ENCODE assay signal across 23 cellular contexts in genomic region chr2:105896765-105897163, GRCh38.
DNase-seq lines count a peak whose midpoint lies in the region; ATAC-seq, FAIRE-seq and TF ChIP-seq lines count a peak whose summit lies in the region.
"Had no signal": no experiment of that assay in that cellular context is flagged by ENCODE, and none has a peak within 500 bp of the region (broad histone marks: within the 10 kb centered on the region; RNA-seq: fewer than 3 reads in every experiment).

No MANE protein-coding gene starts in this region.

- FAIRE-seq in K562 (lab: Jason Lieb, UNC): peak; percentile 19
- FAIRE-seq: small intestine had no signal

- H2AFZ ChIP-seq in HCT116 (ENCODE audit: low read depth, low read length, poor library complexity, severe bottlenecking): no peak overlapping the region
- H2AFZ ChIP-seq in K562 (ENCODE audit: low read depth, low read length): no peak overlapping the region

- H3K4me1 ChIP-seq in HCT116 (ENCODE audit: control insufficient read depth in 1 of 2, insufficient read depth in 2 of 2, low read length in 2 of 2) (no peaks in the 10 kb centered on the region), K562 (replicated peaks in 1 of 2; ENCODE audit: control insufficient read depth in 2 of 2, insufficient read depth in 2 of 2, low read length in 2 of 2) (peaks cover 0 to 6% of the 10 kb centered on the region in 2 experiments; a peak in 1 of 5 replicates)
- peaks cover 11 to 20% of the 10 kb centered on the region in 2 donors for H3K4me1 ChIP-seq in naive thymus-derived CD4-positive, alpha-beta T cell (ENCODE audit: control insufficient read depth in 2 of 2, insufficient read depth in 2 of 2, low read length in 2 of 2)
- H3K4me1 ChIP-seq: upper lobe of left lung had no signal

- no peak for TF ChIP-seq POLR2A in HCT116 (IDR thresholded peaks at IDR 0.05; ENCODE audit: borderline replicate concordance, extremely low read depth, insufficient read depth, insufficient read length)
- no peak for TF ChIP-seq POLR2A in K562 (conservative IDR thresholded peaks at IDR 0.05)

- POLR2A ChIA-PET in HCT116 (lab: Charles Lee) (no interaction called here), K562 (lab: Yijun Ruan, JAX) (interaction anchor here (0.7 kb wide), 1 partner anchor 20 kb away, joined by 3 read pairs; no protein-coding TSS in a partner anchor)
- POLR2A ChIA-PET in naive thymus-derived CD4-positive, alpha-beta T cell (lab: Charles Lee): interaction anchor here (0.7 to 1.8 kb wide), 2 partner anchors 10 to 11 kb away, joined by 4 to 8 read pairs; no protein-coding TSS in a partner anchor

- no peak overlapping the region for H3K4me3 ChIP-seq in HCT116 (replicated peaks in 1 of 2; ENCODE audit: low read depth in 1 of 2, low read length in 2 of 2)
- no peak overlapping the region for H3K4me3 ChIP-seq in K562
- no peak overlapping the region for H3K4me3 ChIP-seq in naive thymus-derived CD4-positive, alpha-beta T cell (ENCODE audit: low read length)
- H3K4me3 ChIP-seq: body of pancreas, psoas muscle, upper lobe of left lung had no signal

- H3K27ac ChIP-seq in HCT116 (ENCODE audit: low read depth, low read length): no peak overlapping the region
- no peak overlapping the region for H3K27ac ChIP-seq in K562 (ENCODE audit: extremely low read depth, low read depth, low read length)
- H3K27ac ChIP-seq in naive thymus-derived CD4-positive, alpha-beta T cell (ENCODE audit: low read depth, low read length): no peak overlapping the region
- H3K27ac ChIP-seq: body of pancreas, upper lobe of left lung had no signal

- no peaks in the 10 kb centered on the region for H3K9me2 ChIP-seq in HCT116 (ENCODE audit: insufficient read depth)

- DNase-seq in NCI-H82 (lab: John Stamatoyannopoulos, UW): peak; percentile 45
- no peak for DNase-seq in NCI-H82 treated with DMSO at 0.1 percent for 48 hours (lab: John Stamatoyannopoulos, UW; ENCODE audit: unreplicated experiment)
- DNase-seq in HCT116 (ENCODE audit: low read depth, low spot score): no peak
- peak in 2 of 4 experiments; percentile 28 to 30 for DNase-seq in K562 (ENCODE audit: extremely low read depth in 1 of 4, low spot score in 3 of 4)
- DNase-seq in naive thymus-derived CD4-positive, alpha-beta T cell: no peak
- DNase-seq in G401 (ENCODE audit: low spot score): no peak
- DNase-seq: activated CD4-positive, alpha-beta memory T cell treated with anti-CD3 and anti-CD28 coated beads, Interleukin-2, amount 10 ng/mL, durations not matched to agents 7 days and 5 days; activated naive CD8-positive, alpha-beta T cell treated with anti-CD3 and anti-CD28 coated beads, Interleukin-2, amount 10 ng/mL, durations not matched to agents 7 days and 5 days; activated T-cell treated with anti-CD3 and anti-CD28 coated beads, Interleukin-2, amount 50 U/mL, for 48 hours; body of pancreas; KG1; left cardiac atrium; NCI-H1092; NCI-H2107; NCI-H524 treated with DMSO at 0.1 percent for 48 hours; SIG-M5; small intestine; stimulated activated CD4-positive, alpha-beta T cell treated with anti-CD3 and anti-CD28 coated beads, Interleukin-2, amount 100 ng/mL, for 48 hours; upper lobe of left lung had no signal

- BruUV-seq in HCT116 (replicated peaks; lab: Mats Ljungman, UMichigan): no TSS peak
- no TSS peak for BruUV-seq in K562 (replicated peaks; lab: Mats Ljungman, UMichigan)

- intact Hi-C loops in HCT116 (cut with micrococcal nuclease) (no loop called here), K562 (cut with micrococcal nuclease) (no loop called here)
- intact Hi-C loops in naive thymus-derived CD4-positive, alpha-beta T cell (cut with micrococcal nuclease): loop anchor here in 1 of 2 donors (2.0 to 5.0 kb wide), 2 partner anchors 32 to 56 kb away; no protein-coding TSS in a partner anchor

- peak overlapping the region in 2 of 10 donors; percentile 13 to 52 for H3K4me3 Mint-ChIP-seq in naive thymus-derived CD4-positive, alpha-beta T cell
- H3K4me3 Mint-ChIP-seq: activated CD4-positive, alpha-beta memory T cell treated with anti-CD3 and anti-CD28 coated beads, Interleukin-2, amount 10 ng/mL, durations not matched to agents 7 days and 5 days; activated naive CD8-positive, alpha-beta T cell treated with anti-CD3 and anti-CD28 coated beads, Interleukin-2, amount 10 ng/mL, durations not matched to agents 7 days and 5 days; T-helper 1 cell treated with Interleukin-12 subunit alpha and Interleukin-12 subunit beta and Interleukin-4 antibody, amounts not matched to agents 30 μg/mL and 1 μg/mL, for 36 hours had no signal

- H3K9ac ChIP-seq in HCT116 (ENCODE audit: low read length) (no peak overlapping the region), K562 (ENCODE audit: insufficient read depth in 1 of 2, low read depth in 2 of 2, low read length in 2 of 2) (no peak overlapping the region)

- no peaks in the 10 kb centered on the region for H3K27me3 ChIP-seq in HCT116 (ENCODE audit: insufficient read depth, low read length)
- peaks cover 0 to 3% of the 10 kb centered on the region in 2 experiments; a peak in 1 of 5 replicates for H3K27me3 ChIP-seq in K562 (ENCODE audit: control insufficient read depth in 2 of 2, insufficient read depth in 2 of 2, low read length in 2 of 2)
- no peaks in the 10 kb centered on the region for H3K27me3 ChIP-seq in naive thymus-derived CD4-positive, alpha-beta T cell (ENCODE audit: control insufficient read depth in 2 of 2, insufficient read depth in 2 of 2, low read length in 2 of 2)
- H3K27me3 ChIP-seq: body of pancreas, upper lobe of left lung had no signal

- CTCF ChIA-PET in HCT116 (lab: Charles Lee) (no interaction called here), K562 (lab: Yijun Ruan, JAX; ENCODE audit: low intra/inter-chr PET ratio) (no interaction called here)
- CTCF ChIA-PET in naive thymus-derived CD4-positive, alpha-beta T cell (lab: Charles Lee): no interaction called here

- H3K4me1 Mint-ChIP-seq in naive thymus-derived CD4-positive, alpha-beta T cell: peaks cover 17 to 80% (median 60%) of the 10 kb centered on the region in 7 donors

- TF ChIP-seq EP300 in K562 (IDR thresholded peaks at IDR 0.05; ENCODE audit: low read length): no peak

- TF ChIP-seq CTCF in HCT116 (IDR thresholded peaks at IDR 0.05 in 2 of 3, conservative IDR thresholded peaks at IDR 0.05 in 1 of 3; ENCODE audit: borderline replicate concordance in 1 of 3, insufficient read depth in 1 of 3, low read depth in 2 of 3, low read length in 2 of 3) (peak; percentile 6 to 46 (median 41); a peak in 5 of 6 replicates), K562 (IDR thresholded peaks at IDR 0.05 in 2 of 3, conservative IDR thresholded peaks at IDR 0.05 in 1 of 3; ENCODE audit: insufficient read depth in 2 of 3, low read depth in 1 of 3, low read length in 3 of 3) (peak; percentile 36 to 52 (median 50))

- peaks cover 27 to 72% (median 64%) of the 10 kb centered on the region in 5 donors for H3K36me3 Mint-ChIP-seq in naive thymus-derived CD4-positive, alpha-beta T cell

- H3K9me1 ChIP-seq in K562 (ENCODE audit: control insufficient read depth, insufficient read depth, low read length): peaks cover 2% of the 10 kb centered on the region

- H3K79me2 ChIP-seq in HCT116 (ENCODE audit: insufficient read depth, low read length) (no peaks in the 10 kb centered on the region), K562 (ENCODE audit: control insufficient read depth, insufficient read depth, low read length) (no peaks in the 10 kb centered on the region)

- H3K9me3 ChIP-seq in HCT116 (ENCODE audit: control insufficient read depth in 1 of 2, insufficient read depth in 1 of 2, low read depth in 1 of 2, low read length in 2 of 2): no peaks in the 10 kb centered on the region
- no peaks in the 10 kb centered on the region for H3K9me3 ChIP-seq in K562 (replicated peaks; ENCODE audit: control insufficient read depth, insufficient read depth, low read depth, low read length)
- H3K9me3 ChIP-seq in naive thymus-derived CD4-positive, alpha-beta T cell (ENCODE audit: control insufficient read depth in 2 of 3, low read length in 3 of 3): peaks cover 0 to 11% (median 0%) of the 10 kb centered on the region in 3 experiments
- H3K9me3 ChIP-seq: body of pancreas, upper lobe of left lung had no signal

- peak overlapping the region in 7 of 9 donors; percentile 83 to 92 (median 88) for H3K27ac Mint-ChIP-seq in naive thymus-derived CD4-positive, alpha-beta T cell
- H3K27ac Mint-ChIP-seq: activated CD4-positive, alpha-beta memory T cell treated with anti-CD3 and anti-CD28 coated beads, Interleukin-2, amount 10 ng/mL, durations not matched to agents 7 days and 5 days; T-helper 1 cell treated with Interleukin-12 subunit alpha and Interleukin-12 subunit beta and Interleukin-4 antibody, amounts not matched to agents 30 μg/mL and 1 μg/mL, for 36 hours had no signal

- TF ChIP-seq RAD21 in HCT116 (IDR thresholded peaks at IDR 0.05; ENCODE audit: low read depth) (peak; percentile 40), K562 (CRISPR knock-in tag; conservative IDR thresholded peaks at IDR 0.05 in 1 of 2, IDR thresholded peaks at IDR 0.05 in 1 of 2) (peak in 1 of 2 experiments; percentile 35; a peak in 2 of 4 replicates)

- no peaks in the 10 kb centered on the region for H3K27me3 Mint-ChIP-seq in naive thymus-derived CD4-positive, alpha-beta T cell
- H3K27me3 Mint-ChIP-seq: activated CD4-positive, alpha-beta memory T cell treated with anti-CD3 and anti-CD28 coated beads, Interleukin-2, amount 10 ng/mL, durations not matched to agents 7 days and 5 days; activated naive CD8-positive, alpha-beta T cell treated with anti-CD3 and anti-CD28 coated beads, Interleukin-2, amount 10 ng/mL, durations not matched to agents 7 days and 5 days had no signal

- RAD21 ChIA-PET in HCT116 (lab: Charles Lee; ENCODE audit: low non-redundant PET in 1 of 2, low total read pairs in 2 of 2, uncharacterized antibody in 2 of 2, unreplicated experiment in 2 of 2): no interaction called here

- no peaks in the 10 kb centered on the region for H3K36me3 ChIP-seq in HCT116 (ENCODE audit: control insufficient read depth in 1 of 2, insufficient read depth in 2 of 2, low read length in 2 of 2)
- peaks cover 9% of the 10 kb centered on the region; the same call in 1 of the 3 replicates for H3K36me3 ChIP-seq in K562 (ENCODE audit: control insufficient read depth, insufficient read depth, low read length)
- H3K36me3 ChIP-seq in naive thymus-derived CD4-positive, alpha-beta T cell (ENCODE audit: control insufficient read depth in 2 of 3, insufficient read depth in 3 of 3, low read length in 3 of 3): peaks cover 0 to 19% (median 9%) of the 10 kb centered on the region in 3 experiments

- peak; percentile 84 for ATAC-seq in HCT116
- peak; percentile 84 for ATAC-seq in K562
- ATAC-seq in naive thymus-derived CD4-positive, alpha-beta T cell: no peak
- ATAC-seq in HG02623 (IDR thresholded peaks at IDR 0.05; ENCODE audit: unreplicated experiment): no peak
- no peak for ATAC-seq in HG03354 (IDR thresholded peaks at IDR 0.05; ENCODE audit: poor library complexity, severe bottlenecking, unreplicated experiment)
- ATAC-seq: body of pancreas, left cardiac atrium had no signal

- in situ Hi-C loops in K562 (cut with MboI) (no loop called here), G401 (cut with HindIII; ENCODE audit: low sequenced_read_pairs) (no loop called here)

- no peaks in the 10 kb centered on the region for H4K20me1 ChIP-seq in HCT116 (ENCODE audit: insufficient read depth)
- H4K20me1 ChIP-seq in K562 (replicated peaks; ENCODE audit: control insufficient read depth, insufficient read depth, low read length): no peaks in the 10 kb centered on the region

- H3K9me3 Mint-ChIP-seq in naive thymus-derived CD4-positive, alpha-beta T cell: peaks cover 14 to 48% (median 28%) of the 10 kb centered on the region in 11 donors

- no peak overlapping the region for H3K4me2 ChIP-seq in HCT116 (ENCODE audit: low read length)
- no peak overlapping the region for H3K4me2 ChIP-seq in K562 (ENCODE audit: insufficient read depth, low read length)

- 9% methylated on average over 4 of the region's 4 CpGs for whole genome bisulfite sequencing in K562 (ENCODE audit: insufficient coverage, low coverage, missing lambda C conversion rate)

Comparison
In these comparisons a context has a peak if more than half of its experiments do, and no peak if none do; other contexts are left out.
1. ATAC-seq: peak in HCT116 (single experiment) and K562 (single experiment); none in naive thymus-derived CD4-positive, alpha-beta T cell (single experiment), HG02623 (single experiment) and HG03354 (single experiment).